Comparison of ENCODE assay signal across 17 cellular contexts in genomic region chr4:141121768-141122415, GRCh38. TPM values are rescaled to one million over a fixed set of nuclear protein-coding genes. Genes with fewer than 3 reads are reported as not detected.
DNase-seq lines count a peak whose midpoint lies in the region; ATAC-seq and TF ChIP-seq lines count a peak whose summit lies in the region.
"Had no signal": no experiment of that assay in that cellular context is flagged by ENCODE, and none has a peak within 500 bp of the region (broad histone marks: within the 10 kb centered on the region; RNA-seq: fewer than 3 reads in every experiment).

No MANE protein-coding gene starts in this region.

- peak; percentile 84 for ATAC-seq in GM19372 (IDR thresholded peaks at IDR 0.05; ENCODE audit: low read depth, unreplicated experiment)
- ATAC-seq in HG02798 (IDR thresholded peaks at IDR 0.05; ENCODE audit: poor library complexity, unreplicated experiment): peak; percentile 43
- peak; percentile 87 for ATAC-seq in HG03558 (IDR thresholded peaks at IDR 0.05; ENCODE audit: extremely low read depth, unreplicated experiment)

- H3K27me3 ChIP-seq in Caco-2 (replicated peaks; ENCODE audit: control insufficient read depth, insufficient read depth, low read length): no peaks in the 10 kb centered on the region
- H3K27me3 ChIP-seq in effector memory CD4-positive, alpha-beta T cell (replicated peaks; ENCODE audit: control insufficient read depth, insufficient read depth, low read length, poor library complexity, severe bottlenecking): peaks cover 4% of the 10 kb centered on the region
- H3K27me3 ChIP-seq: adrenal gland had no signal

- H3K4me1 Mint-ChIP-seq in nephron progenitor cell (no peaks in the 10 kb centered on the region), Caco-2 (ENCODE audit: low read depth, unreplicated experiment) (no peaks in the 10 kb centered on the region)

- H3K4me3 ChIP-seq in Caco-2 (ENCODE audit: low read depth, low read length): no peak overlapping the region
- H3K4me3 ChIP-seq in effector memory CD4-positive, alpha-beta T cell (ENCODE audit: insufficient read depth, low read depth, low read length, poor library complexity, severe bottlenecking): no peak overlapping the region
- H3K4me3 ChIP-seq: adrenal gland, thoracic aorta had no signal

- H3K27me3 Mint-ChIP-seq in nephron progenitor cell (ENCODE audit: low read depth, poor library complexity): peaks cover 4% of the 10 kb centered on the region
- peaks cover 6% of the 10 kb centered on the region for H3K27me3 Mint-ChIP-seq in Caco-2 (ENCODE audit: insufficient read depth, unreplicated experiment)

- CTCF ChIA-PET in Caco-2 (lab: Charles Lee): no interaction called here

- no peaks in the 10 kb centered on the region for H3K9me3 Mint-ChIP-seq in nephron progenitor cell
- no peaks in the 10 kb centered on the region for H3K9me3 Mint-ChIP-seq in Caco-2 (ENCODE audit: unreplicated experiment)

- H3K36me3 ChIP-seq in Caco-2 (ENCODE audit: control insufficient read depth, insufficient read depth, low read length): no peaks in the 10 kb centered on the region
- H3K36me3 ChIP-seq in effector memory CD4-positive, alpha-beta T cell (ENCODE audit: control insufficient read depth, insufficient read depth, low read length): no peaks in the 10 kb centered on the region
- H3K36me3 ChIP-seq: adrenal gland, thoracic aorta had no signal

- H3K36me3 Mint-ChIP-seq in nephron progenitor cell (ENCODE audit: low read depth) (no peaks in the 10 kb centered on the region), Caco-2 (ENCODE audit: insufficient read depth, unreplicated experiment) (no peaks in the 10 kb centered on the region)

- BruUV-seq in Caco-2 (replicated peaks; lab: Mats Ljungman, UMichigan): no TSS peak

- DNase-seq in nephron progenitor cell (no peak), Caco-2 (no peak), DMS 273 treated with DMSO at 0.1 percent for 48 hours (lab: John Stamatoyannopoulos, UW) (no peak)
- no peak for DNase-seq in effector memory CD4-positive, alpha-beta T cell
- DNase-seq: activated CD8-positive, alpha-beta memory T cell treated with anti-CD3 and anti-CD28 coated beads for 24 hours; adrenal gland; central memory CD4-positive, alpha-beta T cell; effector CD4-positive, alpha-beta T cell; HCEC 1CT; NCI-H1694; NCI-H446 treated with DMSO at 0.1 percent for 48 hours; SHP77 treated with DMSO at 0.1 percent for 48 hours; stimulated activated CD4-positive, alpha-beta T cell treated with anti-CD3 and anti-CD28 coated beads, Interleukin-2, amount 100 ng/mL, for 48 hours had no signal

- H3K4me1 ChIP-seq in Caco-2: no peaks in the 10 kb centered on the region
- no peaks in the 10 kb centered on the region for H3K4me1 ChIP-seq in effector memory CD4-positive, alpha-beta T cell (ENCODE audit: control insufficient read depth, insufficient read depth, low read length, poor library complexity, severe bottlenecking)

- TF ChIP-seq CTCF in nephron progenitor cell (IDR thresholded peaks at IDR 0.05) (no peak), Caco-2 (IDR thresholded peaks at IDR 0.05; ENCODE audit: insufficient read depth in 1 of 2, low read depth in 1 of 2, low read length in 1 of 2, severe bottlenecking in 1 of 2, unreplicated experiment in 1 of 2) (no peak)

- no peaks in the 10 kb centered on the region for H3K9me3 ChIP-seq in Caco-2
- H3K9me3 ChIP-seq in effector memory CD4-positive, alpha-beta T cell (ENCODE audit: control insufficient read depth, low read length): no peaks in the 10 kb centered on the region
- H3K9me3 ChIP-seq: adrenal gland, thoracic aorta had no signal

- H3K4me3 Mint-ChIP-seq in nephron progenitor cell: no peak overlapping the region
- no peak overlapping the region for H3K4me3 Mint-ChIP-seq in Caco-2 (ENCODE audit: unreplicated experiment)

- POLR2A ChIA-PET in Caco-2 (lab: Charles Lee): no interaction called here

- H3K27ac ChIP-seq in effector memory CD4-positive, alpha-beta T cell (ENCODE audit: insufficient read depth, low read length, poor library complexity, severe bottlenecking): no peak overlapping the region
- H3K27ac ChIP-seq: adrenal gland, thoracic aorta had no signal

- H3K27ac Mint-ChIP-seq in nephron progenitor cell (peak overlapping the region; percentile 50), Caco-2 (ENCODE audit: unreplicated experiment) (no peak overlapping the region)

- intact Hi-C loops in Caco-2 (cut with micrococcal nuclease; ENCODE audit: unreplicated experiment): no loop called here

RNA-seq across cellular contexts. Expression of gene RNF150, which starts 11.4 kb away (rescaled TPM):
- 0.14 and 0.42 TPM in 2 replicates for total RNA-seq in Caco-2 (2022)
